1 cellular context compared by ENCODE assay signal in the genomic region with DNA sequence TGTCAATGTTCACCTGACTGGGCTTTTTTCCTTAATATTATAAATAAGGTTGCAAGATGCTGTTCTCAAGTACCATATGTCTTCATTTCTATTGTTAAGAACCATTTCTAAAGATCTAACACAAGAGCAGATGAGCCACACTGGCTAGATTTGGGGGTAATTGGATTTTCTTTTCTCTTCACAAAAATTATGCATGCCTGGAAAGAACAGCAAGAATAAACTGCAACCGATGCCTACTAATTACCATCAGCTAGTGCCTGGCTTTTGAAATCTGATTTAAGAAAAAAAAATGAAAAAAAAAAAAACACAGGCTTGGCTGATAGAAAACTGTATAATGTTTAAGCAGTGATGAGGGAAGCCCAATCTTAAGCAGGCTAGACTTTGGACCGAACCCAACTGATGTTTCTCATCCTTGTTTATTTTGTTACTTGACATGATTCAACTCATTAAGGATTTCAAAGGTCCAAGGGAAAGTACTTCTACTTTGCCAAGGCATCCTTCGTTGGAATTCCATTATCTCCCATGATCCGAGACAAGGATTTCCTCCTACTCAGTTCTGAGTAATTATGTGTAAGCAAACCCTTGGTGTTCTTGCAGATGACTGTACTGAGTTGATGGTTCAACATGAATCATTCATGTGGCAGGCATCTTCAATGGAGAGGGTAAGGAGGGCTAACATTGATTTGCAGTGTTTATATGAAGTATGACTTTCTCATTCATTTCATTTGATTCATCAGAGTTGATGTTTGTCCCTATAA.
TF ChIP-seq lines count a peak whose summit lies in the region.

No MANE protein-coding gene starts in this region.

TF ChIP-seq in A549, 52 proteins besides CTCF, POLR2A, EP300 and RAD21 (continued from another document):
- TF ChIP-seq, protein P1, sequence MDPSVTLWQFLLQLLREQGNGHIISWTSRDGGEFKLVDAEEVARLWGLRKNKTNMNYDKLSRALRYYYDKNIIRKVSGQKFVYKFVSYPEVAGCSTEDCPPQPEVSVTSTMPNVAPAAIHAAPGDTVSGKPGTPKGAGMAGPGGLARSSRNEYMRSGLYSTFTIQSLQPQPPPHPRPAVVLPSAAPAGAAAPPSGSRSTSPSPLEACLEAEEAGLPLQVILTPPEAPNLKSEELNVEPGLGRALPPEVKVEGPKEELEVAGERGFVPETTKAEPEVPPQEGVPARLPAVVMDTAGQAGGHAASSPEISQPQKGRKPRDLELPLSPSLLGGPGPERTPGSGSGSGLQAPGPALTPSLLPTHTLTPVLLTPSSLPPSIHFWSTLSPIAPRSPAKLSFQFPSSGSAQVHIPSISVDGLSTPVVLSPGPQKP (IDR thresholded peaks at IDR 0.05; ENCODE audit: low read depth, low read length), result no peak
- TF ChIP-seq, protein P2, sequence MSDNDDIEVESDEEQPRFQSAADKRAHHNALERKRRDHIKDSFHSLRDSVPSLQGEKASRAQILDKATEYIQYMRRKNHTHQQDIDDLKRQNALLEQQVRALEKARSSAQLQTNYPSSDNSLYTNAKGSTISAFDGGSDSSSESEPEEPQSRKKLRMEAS (IDR thresholded peaks at IDR 0.05), result peak; percentile 80
- TF ChIP-seq, protein P3, sequence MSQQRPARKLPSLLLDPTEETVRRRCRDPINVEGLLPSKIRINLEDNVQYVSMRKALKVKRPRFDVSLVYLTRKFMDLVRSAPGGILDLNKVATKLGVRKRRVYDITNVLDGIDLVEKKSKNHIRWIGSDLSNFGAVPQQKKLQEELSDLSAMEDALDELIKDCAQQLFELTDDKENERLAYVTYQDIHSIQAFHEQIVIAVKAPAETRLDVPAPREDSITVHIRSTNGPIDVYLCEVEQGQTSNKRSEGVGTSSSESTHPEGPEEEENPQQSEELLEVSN (IDR thresholded peaks at IDR 0.05; ENCODE audit: borderline replicate concordance, low read depth), result no peak
- no peak for TF ChIP-seq EHF (CRISPR knock-in tag; IDR thresholded peaks at IDR 0.05)
- TF ChIP-seq FOSB (CRISPR knock-in tag; IDR thresholded peaks at IDR 0.05), result no peak
- no peak for TF ChIP-seq HOXA7 (CRISPR knock-in tag; IDR thresholded peaks at IDR 0.05)
- TF ChIP-seq ZSCAN20 (CRISPR knock-in tag; IDR thresholded peaks at IDR 0.05), result no peak
- no peak for TF ChIP-seq RNF2 (IDR thresholded peaks at IDR 0.05; ENCODE audit: borderline replicate concordance, low read depth)
- TF ChIP-seq, protein P4, sequence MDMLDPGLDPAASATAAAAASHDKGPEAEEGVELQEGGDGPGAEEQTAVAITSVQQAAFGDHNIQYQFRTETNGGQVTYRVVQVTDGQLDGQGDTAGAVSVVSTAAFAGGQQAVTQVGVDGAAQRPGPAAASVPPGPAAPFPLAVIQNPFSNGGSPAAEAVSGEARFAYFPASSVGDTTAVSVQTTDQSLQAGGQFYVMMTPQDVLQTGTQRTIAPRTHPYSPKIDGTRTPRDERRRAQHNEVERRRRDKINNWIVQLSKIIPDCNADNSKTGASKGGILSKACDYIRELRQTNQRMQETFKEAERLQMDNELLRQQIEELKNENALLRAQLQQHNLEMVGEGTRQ (IDR thresholded peaks at IDR 0.05), result no peak
- no peak for TF ChIP-seq RCOR1 (IDR thresholded peaks at IDR 0.05; ENCODE audit: low read depth, low read length)
- no peak for TF ChIP-seq KDM5A (IDR thresholded peaks at IDR 0.05)
- TF ChIP-seq, protein P5, sequence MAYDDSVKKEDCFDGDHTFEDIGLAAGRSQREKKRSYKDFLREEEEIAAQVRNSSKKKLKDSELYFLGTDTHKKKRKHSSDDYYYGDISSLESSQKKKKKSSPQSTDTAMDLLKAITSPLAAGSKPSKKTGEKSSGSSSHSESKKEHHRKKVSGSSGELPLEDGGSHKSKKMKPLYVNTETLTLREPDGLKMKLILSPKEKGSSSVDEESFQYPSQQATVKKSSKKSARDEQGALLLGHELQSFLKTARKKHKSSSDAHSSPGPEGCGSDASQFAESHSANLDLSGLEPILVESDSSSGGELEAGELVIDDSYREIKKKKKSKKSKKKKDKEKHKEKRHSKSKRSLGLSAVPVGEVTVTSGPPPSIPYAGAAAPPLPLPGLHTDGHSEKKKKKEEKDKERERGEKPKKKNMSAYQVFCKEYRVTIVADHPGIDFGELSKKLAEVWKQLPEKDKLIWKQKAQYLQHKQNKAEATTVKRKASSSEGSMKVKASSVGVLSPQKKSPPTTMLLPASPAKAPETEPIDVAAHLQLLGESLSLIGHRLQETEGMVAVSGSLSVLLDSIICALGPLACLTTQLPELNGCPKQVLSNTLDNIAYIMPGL (CRISPR knock-in tag; IDR thresholded peaks at IDR 0.05; ENCODE audit: borderline replicate concordance), result no peak
- TF ChIP-seq MAFK (IDR thresholded peaks at IDR 0.05; ENCODE audit: partially characterized antibody), result no peak
- TF ChIP-seq EHMT2 (IDR thresholded peaks at IDR 0.05; ENCODE audit: low read depth), result no peak
- TF ChIP-seq GATA3 (IDR thresholded peaks at IDR 0.05; ENCODE audit: borderline replicate concordance), result peak; percentile 95
- TF ChIP-seq, protein P6, sequence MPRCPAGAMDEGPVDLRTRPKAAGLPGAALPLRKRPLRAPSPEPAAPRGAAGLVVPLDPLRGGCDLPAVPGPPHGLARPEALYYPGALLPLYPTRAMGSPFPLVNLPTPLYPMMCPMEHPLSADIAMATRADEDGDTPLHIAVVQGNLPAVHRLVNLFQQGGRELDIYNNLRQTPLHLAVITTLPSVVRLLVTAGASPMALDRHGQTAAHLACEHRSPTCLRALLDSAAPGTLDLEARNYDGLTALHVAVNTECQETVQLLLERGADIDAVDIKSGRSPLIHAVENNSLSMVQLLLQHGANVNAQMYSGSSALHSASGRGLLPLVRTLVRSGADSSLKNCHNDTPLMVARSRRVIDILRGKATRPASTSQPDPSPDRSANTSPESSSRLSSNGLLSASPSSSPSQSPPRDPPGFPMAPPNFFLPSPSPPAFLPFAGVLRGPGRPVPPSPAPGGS (IDR thresholded peaks at IDR 0.05), result peak; percentile 96; the same call in 2 of the 3 replicates
- TF ChIP-seq ZFP36 (IDR thresholded peaks at IDR 0.05; ENCODE audit: borderline replicate concordance, partially characterized antibody), result no peak
- TF ChIP-seq, protein P7, sequence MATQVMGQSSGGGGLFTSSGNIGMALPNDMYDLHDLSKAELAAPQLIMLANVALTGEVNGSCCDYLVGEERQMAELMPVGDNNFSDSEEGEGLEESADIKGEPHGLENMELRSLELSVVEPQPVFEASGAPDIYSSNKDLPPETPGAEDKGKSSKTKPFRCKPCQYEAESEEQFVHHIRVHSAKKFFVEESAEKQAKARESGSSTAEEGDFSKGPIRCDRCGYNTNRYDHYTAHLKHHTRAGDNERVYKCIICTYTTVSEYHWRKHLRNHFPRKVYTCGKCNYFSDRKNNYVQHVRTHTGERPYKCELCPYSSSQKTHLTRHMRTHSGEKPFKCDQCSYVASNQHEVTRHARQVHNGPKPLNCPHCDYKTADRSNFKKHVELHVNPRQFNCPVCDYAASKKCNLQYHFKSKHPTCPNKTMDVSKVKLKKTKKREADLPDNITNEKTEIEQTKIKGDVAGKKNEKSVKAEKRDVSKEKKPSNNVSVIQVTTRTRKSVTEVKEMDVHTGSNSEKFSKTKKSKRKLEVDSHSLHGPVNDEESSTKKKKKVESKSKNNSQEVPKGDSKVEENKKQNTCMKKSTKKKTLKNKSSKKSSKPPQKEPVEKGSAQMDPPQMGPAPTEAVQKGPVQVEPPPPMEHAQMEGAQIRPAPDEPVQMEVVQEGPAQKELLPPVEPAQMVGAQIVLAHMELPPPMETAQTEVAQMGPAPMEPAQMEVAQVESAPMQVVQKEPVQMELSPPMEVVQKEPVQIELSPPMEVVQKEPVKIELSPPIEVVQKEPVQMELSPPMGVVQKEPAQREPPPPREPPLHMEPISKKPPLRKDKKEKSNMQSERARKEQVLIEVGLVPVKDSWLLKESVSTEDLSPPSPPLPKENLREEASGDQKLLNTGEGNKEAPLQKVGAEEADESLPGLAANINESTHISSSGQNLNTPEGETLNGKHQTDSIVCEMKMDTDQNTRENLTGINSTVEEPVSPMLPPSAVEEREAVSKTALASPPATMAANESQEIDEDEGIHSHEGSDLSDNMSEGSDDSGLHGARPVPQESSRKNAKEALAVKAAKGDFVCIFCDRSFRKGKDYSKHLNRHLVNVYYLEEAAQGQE (IDR thresholded peaks at IDR 0.05), result no peak
- no peak for TF ChIP-seq MYC (IDR thresholded peaks at IDR 0.05; ENCODE audit: borderline replicate concordance, low read length)
- 0 out of 3 replicates have a peak, but pooled peaks have one; percentile 28 for TF ChIP-seq SMC3 (IDR thresholded peaks at IDR 0.05)
- no peak for TF ChIP-seq TFCP2L1 (CRISPR knock-in tag; IDR thresholded peaks at IDR 0.05)
- TF ChIP-seq, protein P8, sequence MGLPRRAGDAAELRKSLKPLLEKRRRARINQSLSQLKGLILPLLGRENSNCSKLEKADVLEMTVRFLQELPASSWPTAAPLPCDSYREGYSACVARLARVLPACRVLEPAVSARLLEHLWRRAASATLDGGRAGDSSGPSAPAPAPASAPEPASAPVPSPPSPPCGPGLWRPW (IDR thresholded peaks at IDR 0.05), result no peak
- TF ChIP-seq MAZ (IDR thresholded peaks at IDR 0.05; ENCODE audit: borderline replicate concordance, low read depth, low read length), result no peak
- TF ChIP-seq CHD2 (IDR thresholded peaks at IDR 0.05; ENCODE audit: low read length, partially characterized antibody), result no peak
- TF ChIP-seq HOXB5 (CRISPR knock-in tag; IDR thresholded peaks at IDR 0.05), result no peak
- no peak for TF ChIP-seq ESRRA (IDR thresholded peaks at IDR 0.05; ENCODE audit: borderline replicate concordance, low read length)
- TF ChIP-seq CHD4 (IDR thresholded peaks at IDR 0.05; ENCODE audit: borderline replicate concordance), result no peak
- TF ChIP-seq JUNB (IDR thresholded peaks at IDR 0.05), result peak; percentile 99
